8 cellular contexts compared by ENCODE assay signal in genomic region chr12:127108360-127109215, GRCh38.
DNase-seq lines count a peak whose midpoint lies in the region; TF ChIP-seq lines count a peak whose summit lies in the region.

No MANE protein-coding gene starts in this region.

- no CpG with 5 or more reads among the region's 7 CpGs for WGBS in mesendoderm (ENCODE audit: extremely low coverage, insufficient coverage, low lambda C conversion rate)
- 42 to 49% (median 43%) methylated on average over 7 of the region's 7 CpGs for WGBS in stomach, 5 donors

- no peaks in the 10 kb centered on the region for H3K36me3 ChIP-seq in mesendoderm (ENCODE audit: control insufficient read depth, insufficient read depth, low read length)
- no peaks in the 10 kb centered on the region for H3K36me3 ChIP-seq in stomach

- no peak overlapping the region for H3K4ac ChIP-seq in mesendoderm (ENCODE audit: low read depth, low read length)

- no peak for TF ChIP-seq POLR2A in stomach (IDR thresholded peaks at IDR 0.05)

- H3K4me3 ChIP-seq in HFF-Myc (replicated peaks; ENCODE audit: low read depth, low read length): no peak overlapping the region
- no peak overlapping the region for H3K4me3 ChIP-seq in mesendoderm (ENCODE audit: low read length)
- no peak overlapping the region for H3K4me3 ChIP-seq in stomach

- DNase-seq in NCI-H446 (lab: John Stamatoyannopoulos, UW) (peak; percentile 3 to 34), NCI-H446 treated with DMSO at 0.1 percent for 48 hours (lab: John Stamatoyannopoulos, UW) (no peak), HFF-Myc (ENCODE audit: extremely low read depth, low read depth) (peak; percentile 33), NCI-H146 (lab: John Stamatoyannopoulos, UW) (peak; percentile 29), ecto neural progenitor cell (ENCODE audit: low spot score) (peak; percentile 73), mesendoderm (peak; percentile 65), stomach (peak; percentile 54)
- peak; percentile 63 for DNase-seq in activated CD4-positive, alpha-beta T cell treated with anti-CD3 and anti-CD28 coated beads for 48 hours

- no peak overlapping the region for H4K5ac ChIP-seq in mesendoderm (ENCODE audit: low read length)

- H3K79me2 ChIP-seq in mesendoderm (ENCODE audit: control insufficient read depth, insufficient read depth, low read length): no peaks in the 10 kb centered on the region

- H3K9ac ChIP-seq in mesendoderm (ENCODE audit: low read length): no peak overlapping the region

- no peak overlapping the region for H2AK5ac ChIP-seq in mesendoderm (ENCODE audit: low read length)

- H3K27me3 ChIP-seq in mesendoderm (ENCODE audit: insufficient read depth, low read length, poor library complexity) (no peaks in the 10 kb centered on the region), stomach (peaks cover 0 to 9% (median 0%) of the 10 kb centered on the region in 3 donors)

- no peaks in the 10 kb centered on the region for H3K79me1 ChIP-seq in mesendoderm (ENCODE audit: low read length)

- H3K56ac ChIP-seq in mesendoderm (ENCODE audit: low read length): no peak overlapping the region

- no peak overlapping the region for H3K4me2 ChIP-seq in mesendoderm (ENCODE audit: low read length)

- intact Hi-C loops in stomach (cut with DNase I; ENCODE audit: low total_unique reads): loop anchor here (5.0 kb wide), 1 partner anchor 279 kb away; no protein-coding TSS in a partner anchor

- H3K9me3 ChIP-seq in stomach: no peaks in the 10 kb centered on the region

- H2BK120ac ChIP-seq in mesendoderm (ENCODE audit: low read depth, low read length): no peak overlapping the region

- H3K23ac ChIP-seq in mesendoderm (ENCODE audit: low read length): no peak overlapping the region

- H3K27ac ChIP-seq in mesendoderm (ENCODE audit: low read depth, low read length) (no peak overlapping the region), stomach (no peak overlapping the region)

- no peak for TF ChIP-seq EP300 in stomach (IDR thresholded peaks at IDR 0.05)

- no peak overlapping the region for H2BK5ac ChIP-seq in mesendoderm (ENCODE audit: low read length)

- no peak overlapping the region for H2BK15ac ChIP-seq in mesendoderm (replicated peaks; ENCODE audit: low read depth)

- no peaks in the 10 kb centered on the region for H3K4me1 ChIP-seq in mesendoderm (ENCODE audit: control insufficient read depth, low read depth, low read length)
- H3K4me1 ChIP-seq in stomach: no peaks in the 10 kb centered on the region

- TF ChIP-seq CTCF in HFF-Myc (IDR thresholded peaks at IDR 0.05; ENCODE audit: low read depth, low read length, missing control alignments) (peak; percentile 61), stomach (IDR thresholded peaks at IDR 0.05) (peak in 4 of 7 experiments; percentile 36 to 64 (median 55))

- H3K18ac ChIP-seq in mesendoderm (ENCODE audit: low read length): no peak overlapping the region

- no peak overlapping the region for H4K8ac ChIP-seq in mesendoderm (ENCODE audit: low read depth, low read length)
